ENCODE assay signal across 9 cellular contexts in the genomic region with DNA sequence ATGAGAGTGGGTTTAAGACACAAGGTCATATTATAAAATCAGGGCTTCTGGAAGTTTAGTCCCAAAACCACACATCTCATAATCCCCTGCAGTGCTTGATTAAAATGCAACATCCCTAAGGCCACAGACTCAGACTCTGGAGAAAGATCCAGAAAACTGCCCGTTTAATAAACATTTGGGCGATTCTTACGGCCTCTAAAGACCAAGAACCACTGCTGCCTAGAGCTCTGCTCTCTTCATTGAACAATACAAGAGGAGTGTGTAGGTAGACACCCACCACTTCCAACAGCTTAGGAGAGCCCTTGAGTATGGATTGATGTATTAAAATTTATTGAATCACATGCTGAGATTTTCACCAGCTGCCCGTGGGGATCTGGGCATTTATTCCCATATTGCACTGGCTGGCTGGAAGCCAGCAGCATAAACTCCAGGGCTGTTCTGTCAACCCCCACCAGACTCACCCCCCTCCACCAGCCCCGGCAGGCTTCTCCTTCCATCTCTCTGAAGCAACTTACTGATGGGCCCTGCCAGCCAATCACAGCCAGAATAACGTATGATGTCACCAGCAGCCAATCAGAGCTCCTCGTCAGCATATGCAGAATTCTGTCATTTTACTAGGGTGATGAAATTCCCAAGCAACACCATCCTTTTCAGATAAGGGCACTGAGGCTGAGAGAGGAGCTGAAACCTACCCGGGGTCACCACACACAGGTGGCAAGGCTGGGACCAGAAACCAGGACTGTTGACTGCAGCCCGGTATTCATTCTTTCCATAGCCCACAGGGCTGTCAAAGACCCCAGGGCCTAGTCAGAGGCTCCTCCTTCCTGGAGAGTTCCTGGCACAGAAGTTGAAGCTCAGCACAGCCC. TPM values are rescaled to one million over a fixed set of nuclear protein-coding genes. Genes with fewer than 3 reads are reported as not detected.
DNase-seq lines count a peak whose midpoint lies in the region; ATAC-seq and TF ChIP-seq lines count a peak whose summit lies in the region.
"Had no signal": no experiment of that assay in that cellular context is flagged by ENCODE, and none has a peak within 500 bp of the region (broad histone marks: within the 10 kb centered on the region; RNA-seq: fewer than 3 reads in every experiment).

No MANE protein-coding gene starts in this region.

- H3K4me1 ChIP-seq in stomach, result peaks cover 8 to 30% (median 16%) of the 10 kb centered on the region in 4 donors

- H3K4me3 ChIP-seq in stomach, result no peak overlapping the region

- H3K9me3 Mint-ChIP-seq in brain, result no peaks in the 10 kb centered on the region
- H3K9me3 Mint-ChIP-seq: central memory CD8-positive, alpha-beta T cell had no signal

- no peaks in the 10 kb centered on the region for H3K36me3 ChIP-seq in stomach

- no peaks in the 10 kb centered on the region for H3K9me3 ChIP-seq in stomach

- TF ChIP-seq POLR2A in stomach (IDR thresholded peaks at IDR 0.05), result no peak

- WGBS in stomach, 5 donors, result 42 to 54% (median 49%) methylated on average over 9 of the region's 9 CpGs

- H3K27ac ChIP-seq in stomach, result peak overlapping the region in 4 of 5 donors; percentile 20 to 61 (median 56)

- TF ChIP-seq CTCF in brain (conservative IDR thresholded peaks at IDR 0.05) (no peak), stomach (IDR thresholded peaks at IDR 0.05) (no peak)

- no peak for TF ChIP-seq EP300 in stomach (IDR thresholded peaks at IDR 0.05)

- intact Hi-C loops in stomach (cut with DNase I; ENCODE audit: low total_unique reads), result loop anchor here (5.0 to 10.0 kb wide), 3 partner anchors 47 to 135 kb away; a partner anchor contains a TSS

- H3K27me3 ChIP-seq in stomach, result peaks cover 0 to 4% (median 0%) of the 10 kb centered on the region in 3 donors

- H3K4me1 Mint-ChIP-seq in brain, result peaks cover 59% of the 10 kb centered on the region

- H3K36me3 Mint-ChIP-seq in brain, result no peaks in the 10 kb centered on the region

- H3K27me3 Mint-ChIP-seq in brain, result peaks cover 7% of the 10 kb centered on the region

- peak overlapping the region; percentile 96 to 100 (median 97) for H3K27ac Mint-ChIP-seq in brain

- DNase-seq in AG08395 (ENCODE audit: low spot score) (peak; percentile 94), H4 (ENCODE audit: low spot score) (peak; percentile 89), NCI-H345 treated with DMSO at 0.1 percent for 48 hours (lab: John Stamatoyannopoulos, UW; ENCODE audit: unreplicated experiment) (peak; percentile 87), iris pigment epithelial cell (ENCODE audit: low read depth) (peak; percentile 94), stomach (no peak), activated gamma-delta T cell (lab: John Stamatoyannopoulos, UW) (no peak)

- no peak for ATAC-seq in GM19467 (IDR thresholded peaks at IDR 0.05; ENCODE audit: unreplicated experiment)

- peak overlapping the region; percentile 15 to 78 (median 71) for H3K4me3 Mint-ChIP-seq in brain
- H3K4me3 Mint-ChIP-seq: central memory CD8-positive, alpha-beta T cell had no signal

RNA-seq across cellular contexts. Expression of a gene that starts 0.7 kb away (rescaled TPM):
- total RNA-seq in H4 (2014; rRNA removed; shearing (Covaris generic)), result 0.39 and 0.62 TPM in 2 replicates
- polyA plus RNA-seq in brain (ENCODE audit: insufficient read depth, low read depth, low replicate concordance) (12.1 TPM), stomach (1 to 10 TPM; 3.4 to 3.8 (median 3.7) TPM)
- 10 to 100 TPM in 2 of 5 donors, 1 to 10 TPM in 2, not detected in 1; 1.2 to 27.4 (median 6.6) TPM for total RNA-seq in stomach

RNA-seq across cellular contexts. Expression of a gene that starts 18.0 kb away (rescaled TPM):
- total RNA-seq in H4 (2014; rRNA removed; shearing (Covaris generic)), result 966 and 1,264 TPM in 2 replicates
- polyA plus RNA-seq in brain (ENCODE audit: insufficient read depth, low read depth, low replicate concordance) (7,408 TPM), stomach (1,000 to 10,000 TPM; 4,996 to 8,523 (median 5,775) TPM)
- total RNA-seq in stomach, result 1,000 to 10,000 TPM in 4 of 5 donors, 100 to 1,000 TPM in 1; 703 to 2,177 (median 1,757) TPM

RNA-seq across cellular contexts. Expression of a gene that starts 32.0 kb away (rescaled TPM):
- 2.3 and 7.4 TPM in 2 replicates for total RNA-seq in H4 (2014; rRNA removed; shearing (Covaris generic))
- polyA plus RNA-seq in brain (ENCODE audit: insufficient read depth, low read depth, low replicate concordance) (5.9 TPM), stomach (10 to 100 TPM in 2 of 3 donors, 1 to 10 TPM in 1; 5.3 to 13.3 (median 11.6) TPM)
- 10 to 100 TPM in 2 of 5 donors, 1 to 10 TPM in 1, under 1 TPM in 1, not detected in 1; 0.58 to 12.8 (median 7.1) TPM for total RNA-seq in stomach

RNA-seq across cellular contexts. Expression of a gene that starts 58.1 kb away (rescaled TPM):
- 34.8 and 47.1 TPM in 2 replicates for total RNA-seq in H4 (2014; rRNA removed; shearing (Covaris generic))
- polyA plus RNA-seq in brain (ENCODE audit: insufficient read depth, low read depth, low replicate concordance) (13.7 TPM), stomach (10 to 100 TPM in 1 of 3 donors, 1 to 10 TPM in 2; 7.5 to 23.3 (median 7.9) TPM)
- 100 to 1,000 TPM in 1 of 5 donors, 10 to 100 TPM in 3, 1 to 10 TPM in 1; 2.6 to 140 (median 22.8) TPM for total RNA-seq in stomach

Comparison
In these comparisons a context has a peak if more than half of its experiments do, and no peak if none do; other contexts are left out.
1. DNase-seq: peak in AG08395 (single experiment), H4 (single experiment), NCI-H345 treated with DMSO at 0.1 percent for 48 hours (single experiment) and iris pigment epithelial cell (single experiment); none in stomach (single experiment) and activated gamma-delta T cell (single experiment).